In genomic region chr4:141020801-141021261, GRCh38 we compare ENCODE assay signal across 17 cellular contexts.
A peak's percentile ranks its signal among the peaks of the same experiment; 100 is the strongest.
DNase-seq lines count a peak whose midpoint lies in the region; ATAC-seq and TF ChIP-seq lines count a peak whose summit lies in the region.
"Had no signal": no experiment of that assay in that cellular context is flagged by ENCODE, and none has a peak within 500 bp of the region (broad histone marks: within the 10 kb centered on the region; RNA-seq: fewer than 3 reads in every experiment).

No MANE protein-coding gene starts in this region.

- TF ChIP-seq EP300 in sigmoid colon (IDR thresholded peaks at IDR 0.05) (no peak), ovary (IDR thresholded peaks at IDR 0.05) (no peak)

- H3K9me2 ChIP-seq in GM23248 (ENCODE audit: insufficient read depth) (no peaks in the 10 kb centered on the region), PC-9 (ENCODE audit: insufficient read depth) (no peaks in the 10 kb centered on the region)

- H3K9ac ChIP-seq in GM23248 = no peak overlapping the region
- H3K9ac ChIP-seq: BLaER1 treated with 17β-estradiol and CSF1 and Interleukin-3, amounts not matched to agents 10 nM and 100 nM had no signal

- peak; percentile 37 for DNase-seq in GM23248
- DNase-seq in astrocyte of the spinal cord (ENCODE audit: low read depth, low spot score) = peak; percentile 73
- no peak for DNase-seq in heart right ventricle
- no peak for DNase-seq in sigmoid colon
- no peak for DNase-seq in Ammon's horn (ENCODE audit: low spot score)
- no peak for DNase-seq in PC-9
- no peak for DNase-seq in ovary
- no peak for DNase-seq in activated CD4-positive, alpha-beta T cell treated with anti-CD3 and anti-CD28 coated beads, Interleukin-2, amount 50 U/mL, for 48 hours
- DNase-seq: activated CD8-positive, alpha-beta T cell treated with anti-CD3 and anti-CD28 coated beads, Interleukin-2, amount 10 ng/mL, durations not matched to agents 7 days and 5 days; activated gamma-delta T cell; colonic mucosa; HCEC 1CT; NCI-H1092; NCI-H510A treated with DMSO at 0.1 percent for 48 hours had no signal

- intact Hi-C loops in heart right ventricle (cut with DNase I) = no loop called here
- intact Hi-C loops in sigmoid colon (cut with DNase I) = loop anchor here (5.0 to 10.0 kb wide), 3 partner anchors 36 to 156 kb away; no protein-coding TSS in a partner anchor
- intact Hi-C loops in PC-9 (cut with micrococcal nuclease; ENCODE audit: unreplicated experiment) = no loop called here
- intact Hi-C loops in ovary (cut with DNase I) = no loop called here

- TF ChIP-seq CTCF in astrocyte of the spinal cord (IDR thresholded peaks at IDR 0.05; ENCODE audit: low read depth, low read length) = no peak
- TF ChIP-seq CTCF in heart right ventricle (IDR thresholded peaks at IDR 0.05) = no peak
- TF ChIP-seq CTCF in sigmoid colon (IDR thresholded peaks at IDR 0.05) = no peak
- TF ChIP-seq CTCF in PC-9 (conservative IDR thresholded peaks at IDR 0.05) = no peak
- TF ChIP-seq CTCF in ovary (IDR thresholded peaks at IDR 0.05) = no peak

- H3K4me3 ChIP-seq in GM23248 = no peak overlapping the region
- H3K4me3 ChIP-seq in astrocyte of the spinal cord (ENCODE audit: low read depth, low read length) = no peak overlapping the region
- H3K4me3 ChIP-seq in heart right ventricle = no peak overlapping the region
- H3K4me3 ChIP-seq in sigmoid colon = no peak overlapping the region
- no peak overlapping the region for H3K4me3 ChIP-seq in PC-9
- H3K4me3 ChIP-seq in ovary = no peak overlapping the region
- H3K4me3 ChIP-seq: BLaER1 treated with 17β-estradiol and CSF1 and Interleukin-3, amounts not matched to agents 10 nM and 100 nM; colonic mucosa had no signal

- POLR2A ChIA-PET in PC-9 (lab: Charles Lee; ENCODE audit: unreplicated experiment) = no interaction called here

- TF ChIP-seq POLR2A in sigmoid colon (IDR thresholded peaks at IDR 0.05) (no peak), ovary (IDR thresholded peaks at IDR 0.05) (no peak)

- H3K79me2 ChIP-seq in GM23248 (ENCODE audit: insufficient read depth) (no peaks in the 10 kb centered on the region), PC-9 (ENCODE audit: low read depth) (no peaks in the 10 kb centered on the region)

- H2AFZ ChIP-seq in GM23248 (no peak overlapping the region), PC-9 (no peak overlapping the region)

- BruUV-seq in PC-9 (replicated peaks; lab: Mats Ljungman, UMichigan) = no TSS peak

- H4K20me1 ChIP-seq in GM23248 (ENCODE audit: insufficient read depth) (no peaks in the 10 kb centered on the region), PC-9 (ENCODE audit: insufficient read depth) (no peaks in the 10 kb centered on the region)
- H4K20me1 ChIP-seq: BLaER1 treated with 17β-estradiol and CSF1 and Interleukin-3, amounts not matched to agents 10 nM and 100 nM had no signal

- H3K4me1 ChIP-seq in GM23248 (ENCODE audit: insufficient read depth) (peaks cover 9% of the 10 kb centered on the region), heart right ventricle (peaks cover 0 to 61% (median 43%) of the 10 kb centered on the region in 9 donors), sigmoid colon (peaks cover 0 to 79% (median 67%) of the 10 kb centered on the region in 4 donors), PC-9 (replicated peaks; ENCODE audit: insufficient read depth) (no peaks in the 10 kb centered on the region), ovary (ENCODE audit: insufficient read depth) (peaks cover 10% of the 10 kb centered on the region)
- H3K4me1 ChIP-seq: colonic mucosa had no signal

- CTCF ChIA-PET in PC-9 (lab: Charles Lee) = no interaction called here

- H3K9me3 ChIP-seq in GM23248 (ENCODE audit: low read depth) (no peaks in the 10 kb centered on the region), heart right ventricle (peaks cover 0 to 5% (median 0%) of the 10 kb centered on the region in 11 donors), sigmoid colon (no peaks in the 10 kb centered on the region), PC-9 (ENCODE audit: insufficient read depth, low read depth) (no peaks in the 10 kb centered on the region), ovary (no peaks in the 10 kb centered on the region)
- H3K9me3 ChIP-seq: BLaER1 treated with 17β-estradiol and CSF1 and Interleukin-3, amounts not matched to agents 10 nM and 100 nM; colonic mucosa had no signal

- ATAC-seq in heart right ventricle = peak in 7 of 8 donors; percentile 11 to 54 (median 31)
- ATAC-seq: activated CD8-positive, alpha-beta T cell treated with anti-CD3 and anti-CD28 coated beads, Interleukin-2, amount 10 ng/mL, durations not matched to agents 7 days and 5 days; natural killer cell treated with Interleukin-12 subunit alpha and Interleukin-12 subunit beta and Interleukin-15 and Interleukin-18, amount 100 ng/mL, for 72 hours had no signal

- in situ Hi-C loops in GM23248 (cut with MboI) (no loop called here), astrocyte of the spinal cord (cut with HindIII; ENCODE audit: low sequenced_read_pairs) (no loop called here)

- H3K27ac ChIP-seq in GM23248 = no peak overlapping the region
- H3K27ac ChIP-seq in heart right ventricle = peak overlapping the region in 9 of 10 donors; percentile 4 to 76 (median 57)
- H3K27ac ChIP-seq in sigmoid colon = peak overlapping the region; percentile 50 to 83 (median 74)
- no peak overlapping the region for H3K27ac ChIP-seq in PC-9
- H3K27ac ChIP-seq in ovary = no peak overlapping the region
- H3K27ac ChIP-seq: BLaER1 treated with 17β-estradiol and CSF1 and Interleukin-3, amounts not matched to agents 10 nM and 100 nM; colonic mucosa; RWPE1 had no signal

- 70 to 73% methylated on average over 3 of the region's 3 CpGs for WGBS in GM23248 (ENCODE audit: low coverage in 1 of 2, low lambda C conversion rate in 2 of 2, missing lambda C conversion rate in 2 of 2), 2 experiments
- WGBS in heart right ventricle, 2 donors = 26 to 28% methylated on average over 3 of the region's 3 CpGs
- WGBS in sigmoid colon, 2 donors = 73 to 77% methylated on average over 3 of the region's 3 CpGs
- 36 to 68% (median 63%) methylated on average over 3 of the region's 3 CpGs for WGBS in ovary, 3 donors

- H3K4me2 ChIP-seq in GM23248 (ENCODE audit: unreplicated experiment) (no peak overlapping the region), PC-9 (no peak overlapping the region)

- H3K27me3 ChIP-seq in GM23248 (replicated peaks; ENCODE audit: insufficient read depth) (no peaks in the 10 kb centered on the region), heart right ventricle (no peaks in the 10 kb centered on the region), sigmoid colon (no peaks in the 10 kb centered on the region), PC-9 (ENCODE audit: insufficient read depth, low read depth) (no peaks in the 10 kb centered on the region), ovary (no peaks in the 10 kb centered on the region)
- H3K27me3 ChIP-seq: BLaER1 treated with 17β-estradiol and CSF1 and Interleukin-3, amounts not matched to agents 10 nM and 100 nM; colonic mucosa had no signal

- H3F3A ChIP-seq in GM23248 (ENCODE audit: insufficient read depth) = no peaks in the 10 kb centered on the region
- no peaks in the 10 kb centered on the region for H3F3A ChIP-seq in PC-9 (ENCODE audit: insufficient read depth, low read depth)

- no peaks in the 10 kb centered on the region for H3K36me3 ChIP-seq in GM23248 (ENCODE audit: low read depth)
- no peaks in the 10 kb centered on the region for H3K36me3 ChIP-seq in heart right ventricle
- H3K36me3 ChIP-seq in sigmoid colon = no peaks in the 10 kb centered on the region
- H3K36me3 ChIP-seq in PC-9 (ENCODE audit: low read depth) = no peaks in the 10 kb centered on the region
- no peaks in the 10 kb centered on the region for H3K36me3 ChIP-seq in ovary
- H3K36me3 ChIP-seq: BLaER1 treated with 17β-estradiol and CSF1 and Interleukin-3, amounts not matched to agents 10 nM and 100 nM; colonic mucosa had no signal

Comparison
In these comparisons a context has a peak if more than half of its experiments do, and no peak if none do; other contexts are left out.
1. DNase-seq: peak in GM23248 (single experiment) and astrocyte of the spinal cord (single experiment); none in heart right ventricle (0 of 2), sigmoid colon (single experiment), Ammon's horn (single experiment), PC-9 (0 of 2), ovary (0 of 5) and activated CD4-positive, alpha-beta T cell treated with anti-CD3 and anti-CD28 coated beads, Interleukin-2, amount 50 U/mL, for 48 hours (0 of 2).
2. H3K27ac ChIP-seq: peak in heart right ventricle (9 of 10) and sigmoid colon (4 of 4); none in GM23248 (single experiment), PC-9 (single experiment) and ovary (0 of 2).